Comparison of ENCODE assay signal across 13 cellular contexts in the genomic region with DNA sequence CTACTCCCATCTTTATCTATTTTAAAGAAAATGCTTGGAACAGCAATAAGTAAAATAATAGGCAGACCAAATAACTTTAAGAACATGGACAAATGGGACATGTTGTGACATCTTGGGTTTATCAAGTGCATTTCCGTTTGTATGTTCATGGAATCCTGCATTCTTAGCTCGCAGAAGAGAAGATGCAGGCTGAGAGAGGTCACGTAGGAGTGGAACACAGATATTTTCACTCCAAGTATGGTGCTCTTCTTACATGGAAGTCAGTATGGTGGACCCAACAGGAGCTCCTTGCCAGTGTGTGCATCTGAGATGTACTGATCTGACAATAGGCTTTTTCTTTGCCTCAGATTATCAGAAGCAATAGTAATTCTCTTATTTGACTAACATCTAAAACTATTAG. TPM values are rescaled to one million over a fixed set of nuclear protein-coding genes. Genes with fewer than 3 reads are reported as not detected.
DNase-seq lines count a peak whose midpoint lies in the region; ATAC-seq, FAIRE-seq and TF ChIP-seq lines count a peak whose summit lies in the region.
"Had no signal": no experiment of that assay in that cellular context is flagged by ENCODE, and none has a peak within 500 bp of the region (broad histone marks: within the 10 kb centered on the region; RNA-seq: fewer than 3 reads in every experiment).

No MANE protein-coding gene starts in this region.

- H3F3A ChIP-seq in GM23338 (replicated peaks; ENCODE audit: low read depth), result peaks cover 4% of the 10 kb centered on the region; the same call in 1 of the 2 replicates
- peaks cover 20% of the 10 kb centered on the region for H3F3A ChIP-seq in SU-DHL-6 (ENCODE audit: insufficient read depth)

- dilution Hi-C loops in keratinocyte (cut with MboI; ENCODE audit: extremely low pct_ligation_motif_present, low sequenced_read_pairs), result no loop called here

- no peak for FAIRE-seq in keratinocyte (lab: Jason Lieb, UNC)

- H3K9me2 ChIP-seq in GM23338 (ENCODE audit: insufficient read depth) (no peaks in the 10 kb centered on the region), SU-DHL-6 (replicated peaks; ENCODE audit: insufficient read depth, low read length) (no peaks in the 10 kb centered on the region)

- no peak overlapping the region for H3K27ac Mint-ChIP-seq in CD8-positive, alpha-beta memory T cell
- H3K27ac Mint-ChIP-seq in GM23338, result no peak overlapping the region

- H3K27ac ChIP-seq in CD8-positive, alpha-beta memory T cell (ENCODE audit: low read depth, low read length), result peak overlapping the region; percentile 30
- H3K27ac ChIP-seq in GM23338 (ENCODE audit: low read depth) (no peak overlapping the region), SU-DHL-6 (ENCODE audit: low read depth, low read length) (peak overlapping the region; percentile 82), keratinocyte (ENCODE audit: control insufficient read depth, insufficient read depth, low read length) (no peak overlapping the region)
- H3K27ac ChIP-seq: epithelial cell of prostate, testis had no signal

- no peaks in the 10 kb centered on the region for H3K9me3 Mint-ChIP-seq in CD8-positive, alpha-beta memory T cell
- no peaks in the 10 kb centered on the region for H3K9me3 Mint-ChIP-seq in GM23338

- H3K9me3 ChIP-seq in CD8-positive, alpha-beta memory T cell (ENCODE audit: low read length), result no peaks in the 10 kb centered on the region
- no peaks in the 10 kb centered on the region for H3K9me3 ChIP-seq in SU-DHL-6 (ENCODE audit: insufficient read depth, low read length)
- H3K9me3 ChIP-seq in keratinocyte (ENCODE audit: control insufficient read depth, low read depth, low read length), result no peaks in the 10 kb centered on the region
- H3K9me3 ChIP-seq: testis had no signal

- H2AFZ ChIP-seq in GM23338 (no peak overlapping the region), SU-DHL-6 (ENCODE audit: low read depth, low read length, severe bottlenecking) (no peak overlapping the region), keratinocyte (ENCODE audit: control insufficient read depth, low read length) (no peak overlapping the region)

- H4K20me1 ChIP-seq in GM23338 (replicated peaks; ENCODE audit: insufficient read depth) (0 out of 2 replicates have a peak, but pooled peaks cover 2% of the 10 kb centered on the region), SU-DHL-6 (ENCODE audit: low read depth, low read length) (no peaks in the 10 kb centered on the region), keratinocyte (ENCODE audit: control insufficient read depth, extremely low read depth, insufficient read depth, low read length) (no peaks in the 10 kb centered on the region)

- H3K4me3 ChIP-seq in CD8-positive, alpha-beta memory T cell (ENCODE audit: low read length), result no peak overlapping the region
- no peak overlapping the region for H3K4me3 ChIP-seq in GM23338
- H3K4me3 ChIP-seq in SU-DHL-6 (ENCODE audit: insufficient read depth, low read length, poor library complexity, severe bottlenecking), result peak overlapping the region; percentile 91
- no peak overlapping the region for H3K4me3 ChIP-seq in keratinocyte (ENCODE audit: control insufficient read depth in 2 of 3, extremely low read depth in 1 of 3, insufficient read depth in 2 of 3, low read depth in 1 of 3, low read length in 3 of 3)
- H3K4me3 ChIP-seq: testis had no signal

- peaks cover 26 to 38% of the 10 kb centered on the region in 2 donors for H3K27me3 Mint-ChIP-seq in CD8-positive, alpha-beta memory T cell
- peaks cover 26% of the 10 kb centered on the region for H3K27me3 Mint-ChIP-seq in GM23338 (ENCODE audit: insufficient read depth, low read depth, poor library complexity)

- no peak overlapping the region for H3K4me2 ChIP-seq in GM23338
- H3K4me2 ChIP-seq in SU-DHL-6 (ENCODE audit: low read depth, low read length, poor library complexity, severe bottlenecking), result peak overlapping the region; percentile 97
- peak overlapping the region; percentile 99 for H3K4me2 ChIP-seq in keratinocyte (ENCODE audit: control insufficient read depth, extremely low read depth, insufficient read depth, low read depth, low read length)

- peaks cover 0 to 2% (median 0%) of the 10 kb centered on the region in 3 donors for H3K36me3 Mint-ChIP-seq in CD8-positive, alpha-beta memory T cell
- peaks cover 38% of the 10 kb centered on the region; the same call in 2 of the 3 replicates for H3K36me3 Mint-ChIP-seq in GM23338 (ENCODE audit: low read depth)

- peaks cover 2% of the 10 kb centered on the region for H3K9me1 ChIP-seq in keratinocyte (ENCODE audit: control insufficient read depth, extremely low read depth, insufficient read depth, low read length)

- peaks cover 12 to 33% (median 28%) of the 10 kb centered on the region in 3 donors for H3K4me1 Mint-ChIP-seq in CD8-positive, alpha-beta memory T cell
- H3K4me1 Mint-ChIP-seq in GM23338, result peaks cover 5% of the 10 kb centered on the region; the same call in 2 of the 3 replicates

- peaks cover 29% of the 10 kb centered on the region for H3K27me3 ChIP-seq in CD8-positive, alpha-beta memory T cell (ENCODE audit: insufficient read depth, low read length, poor library complexity, severe bottlenecking)
- H3K27me3 ChIP-seq in GM23338 (ENCODE audit: insufficient read depth) (peaks cover 23% of the 10 kb centered on the region), SU-DHL-6 (ENCODE audit: low read length) (no peaks in the 10 kb centered on the region), keratinocyte (ENCODE audit: control insufficient read depth, extremely low read depth, insufficient read depth, low read length) (no peaks in the 10 kb centered on the region)
- H3K27me3 ChIP-seq: testis had no signal

- H3K9ac ChIP-seq in SU-DHL-6 (ENCODE audit: low read length) (peak overlapping the region; percentile 89), keratinocyte (ENCODE audit: control insufficient read depth, extremely low read depth, insufficient read depth, low read length) (no peak overlapping the region)

- no peak for DNase-seq in CD8-positive, alpha-beta memory T cell
- DNase-seq in GM23338 (ENCODE audit: low spot score) (no peak), keratinocyte (ENCODE audit: low read depth, low spot score) (no peak), cerebellar cortex (ENCODE audit: low spot score) (no peak)
- DNase-seq: DMS53, T1000, testis had no signal

- H3K79me2 ChIP-seq in GM23338 (replicated peaks; ENCODE audit: insufficient read depth), result no peaks in the 10 kb centered on the region
- peaks cover 45% of the 10 kb centered on the region for H3K79me2 ChIP-seq in SU-DHL-6 (ENCODE audit: insufficient read depth, low read length)
- H3K79me2 ChIP-seq in keratinocyte (ENCODE audit: control insufficient read depth, insufficient read depth, low read length), result no peaks in the 10 kb centered on the region

- TF ChIP-seq CTCF in GM23338 (conservative IDR thresholded peaks at IDR 0.05; ENCODE audit: low read depth in 2 of 2) (no peak), SU-DHL-6 (IDR thresholded peaks at IDR 0.05; ENCODE audit: insufficient read depth, low read length, poor library complexity, severe bottlenecking) (no peak), keratinocyte (optimal IDR thresholded peaks at IDR 0.05 in 1 of 3, IDR thresholded peaks at IDR 0.05 in 1 of 3, conservative IDR thresholded peaks at IDR 0.05 in 1 of 3; ENCODE audit: extremely low read depth in 1 of 3, insufficient read depth in 2 of 3, low read length in 3 of 3) (no peak)

- POLR2A ChIA-PET in CD8-positive, alpha-beta memory T cell (lab: Charles Lee), result interaction anchor here (0.6 kb wide), 1 partner anchor 1887 kb away, joined by 3 read pairs; the partner anchor contains the start of gene NCR3LG1

- ATAC-seq in GM23338 (no peak), HG03342 (IDR thresholded peaks at IDR 0.05; ENCODE audit: unreplicated experiment) (no peak), HG03354 (IDR thresholded peaks at IDR 0.05; ENCODE audit: poor library complexity, severe bottlenecking, unreplicated experiment) (no peak), HG02884 (IDR thresholded peaks at IDR 0.05; ENCODE audit: unreplicated experiment) (no peak)
- ATAC-seq: sciatic nerve had no signal

- peaks cover 9% of the 10 kb centered on the region for H3K4me1 ChIP-seq in CD8-positive, alpha-beta memory T cell (ENCODE audit: insufficient read depth, low read length)
- H3K4me1 ChIP-seq in GM23338 (ENCODE audit: insufficient read depth) (no peaks in the 10 kb centered on the region), keratinocyte (ENCODE audit: control insufficient read depth, extremely low read depth, insufficient read depth, low read length) (peaks cover 31% of the 10 kb centered on the region)

- no peaks in the 10 kb centered on the region for H3K36me3 ChIP-seq in CD8-positive, alpha-beta memory T cell (ENCODE audit: insufficient read depth, low read length)
- H3K36me3 ChIP-seq in GM23338 (ENCODE audit: insufficient read depth) (peaks cover 6% of the 10 kb centered on the region; the same call in 1 of the 2 replicates), SU-DHL-6 (ENCODE audit: low read length) (peaks cover 56% of the 10 kb centered on the region), keratinocyte (ENCODE audit: control insufficient read depth in 2 of 2, extremely low read depth in 1 of 2, insufficient read depth in 2 of 2, low read length in 2 of 2) (peaks cover 0 to 3% of the 10 kb centered on the region in 2 experiments)

- peak overlapping the region; percentile 7 to 53 (median 45) for H3K4me3 Mint-ChIP-seq in CD8-positive, alpha-beta memory T cell
- peak overlapping the region; percentile 64 for H3K4me3 Mint-ChIP-seq in GM23338

- CTCF ChIA-PET in CD8-positive, alpha-beta memory T cell (lab: Charles Lee), result interaction anchor here (1.2 kb wide), 1 partner anchor 21 kb away, joined by 3 read pairs; no protein-coding TSS in a partner anchor

RNA-seq across cellular contexts. Expression of gene E2F8, which starts 1.7 kb away (rescaled TPM):
- total RNA-seq in CD8-positive, alpha-beta memory T cell, result 10 to 100 TPM; 12.7 to 16.5 TPM
- polyA plus RNA-seq in CD8-positive, alpha-beta memory T cell, result 0.16 TPM
- total RNA-seq in GM23338 (2014; rRNA removed; shearing (Covaris generic)), result 6.3 and 10.6 TPM in 2 replicates
- polyA plus RNA-seq in GM23338 (2016; fragmentation: Nextera tagmentation; extraction: Ambion mirVana) (8.3 and 8.6 TPM in 2 replicates), keratinocyte (0.39 to 2.4 TPM (median 2.0 TPM) in 3 replicates)
- polyA plus RNA-seq in keratinocyte (2011; ENCODE audit: low read depth), result 0.82 TPM
- polyA plus RNA-seq in keratinocyte (2011; cell fraction: cytosol; rRNA removed), result 0.34 and 0.84 TPM in 2 replicates
- polyA plus RNA-seq in keratinocyte (2011; cell fraction: nucleus; rRNA removed), result 0.85 and 1.1 TPM in 2 replicates
- 0.55 and 1.3 TPM in 2 replicates for polyA plus RNA-seq in keratinocyte (2012; ENCODE audit: low replicate concordance)
- 0.40 to 1.9 TPM (median 1.5 TPM) in 3 replicates for polyA minus RNA-seq in keratinocyte
- polyA minus RNA-seq in keratinocyte (2011; cell fraction: cytosol; rRNA and poly(A)+ RNA removed), result not detected
- 0.42 and 1.5 TPM in 2 replicates for polyA minus RNA-seq in keratinocyte (2011; cell fraction: nucleus; rRNA and poly(A)+ RNA removed)

RNA-seq across cellular contexts. Expression of gene CSRP3, which starts 37.3 kb away (rescaled TPM):
- total RNA-seq in CD8-positive, alpha-beta memory T cell, result not detected
- not detected for polyA plus RNA-seq in CD8-positive, alpha-beta memory T cell
- total RNA-seq in GM23338 (2014; rRNA removed; shearing (Covaris generic)), result not detected in 2 replicates
- polyA plus RNA-seq in GM23338 (2016; fragmentation: Nextera tagmentation; extraction: Ambion mirVana) (0.38 TPM in 1 of 2 replicates, not detected in the other), keratinocyte (not detected in 3 replicates)
- polyA plus RNA-seq in keratinocyte (2011; ENCODE audit: low read depth), result not detected
- polyA plus RNA-seq in keratinocyte (2011; cell fraction: cytosol; rRNA removed), result not detected in 2 replicates
- not detected in 2 replicates for polyA plus RNA-seq in keratinocyte (2011; cell fraction: nucleus; rRNA removed)
- polyA plus RNA-seq in keratinocyte (2012; ENCODE audit: low replicate concordance), result not detected in 2 replicates
- polyA minus RNA-seq in keratinocyte, result not detected in 3 replicates
- not detected for polyA minus RNA-seq in keratinocyte (2011; cell fraction: cytosol; rRNA and poly(A)+ RNA removed)
- polyA minus RNA-seq in keratinocyte (2011; cell fraction: nucleus; rRNA and poly(A)+ RNA removed), result not detected in 2 replicates
- total RNA-seq: sciatic nerve, testis had no signal

Comparison
In these comparisons a context has a peak if more than half of its experiments do, and no peak if none do; other contexts are left out.
1. H3K27ac ChIP-seq: peak in CD8-positive, alpha-beta memory T cell (single experiment) and SU-DHL-6 (single experiment); none in GM23338 (single experiment) and keratinocyte (single experiment).